ENCODE assay signal across 8 cellular contexts in the genomic region with DNA sequence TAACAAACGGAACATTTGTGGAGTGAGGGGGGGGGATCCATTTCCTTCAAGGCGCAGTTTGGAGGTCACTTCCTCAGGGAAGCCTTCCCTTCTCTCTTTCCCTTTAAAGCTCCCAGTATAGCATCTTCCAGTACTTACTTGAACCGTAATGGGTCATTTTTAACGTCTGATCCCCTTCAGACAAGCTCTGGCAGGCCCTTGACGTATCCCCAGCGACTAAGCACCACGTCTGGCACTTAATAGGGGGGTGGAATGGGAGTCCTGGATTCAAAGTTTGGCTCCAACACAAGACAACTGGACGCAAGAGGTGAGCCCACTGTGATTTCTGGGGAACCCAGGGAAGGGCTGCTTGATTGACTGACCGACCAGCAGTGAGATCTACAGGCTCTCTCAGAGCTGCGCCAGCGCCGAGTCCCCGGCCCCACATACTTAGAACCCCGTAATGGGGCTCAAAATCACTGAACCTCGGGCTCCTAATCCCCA. TPM values are rescaled to one million over a fixed set of nuclear protein-coding genes. Genes with fewer than 3 reads are reported as not detected.
DNase-seq lines count a peak whose midpoint lies in the region; ATAC-seq and TF ChIP-seq lines count a peak whose summit lies in the region.

No MANE protein-coding gene starts in this region.

- H3K9me2 ChIP-seq in SU-DHL-6 (replicated peaks; ENCODE audit: insufficient read depth, low read length), result no peaks in the 10 kb centered on the region

- H4K20me1 ChIP-seq in SU-DHL-6 (ENCODE audit: low read depth, low read length), result peaks cover 8% of the 10 kb centered on the region; the same call in 1 of the 2 replicates

- peaks cover 17% of the 10 kb centered on the region for H3F3A ChIP-seq in SU-DHL-6 (ENCODE audit: insufficient read depth)

- peak overlapping the region; percentile 90 for H3K9ac ChIP-seq in SU-DHL-6 (ENCODE audit: low read length)

- H3K36me3 ChIP-seq in SU-DHL-6 (ENCODE audit: low read length), result peaks cover 6% of the 10 kb centered on the region; the same call in 1 of the 2 replicates

- peak; percentile 11 for DNase-seq in A172 (ENCODE audit: low spot score)
- DNase-seq in ELR (ENCODE audit: low read depth), result peak; percentile 47
- DNase-seq in myocyte (ENCODE audit: low read depth), result peak; percentile 54

- H3K4me2 ChIP-seq in SU-DHL-6 (ENCODE audit: low read depth, low read length, poor library complexity, severe bottlenecking), result peak overlapping the region; percentile 93

- H3K4me3 ChIP-seq in SU-DHL-6 (ENCODE audit: insufficient read depth, low read length, poor library complexity, severe bottlenecking), result peak overlapping the region; percentile 82

- peak; percentile 7 for ATAC-seq in HG03439 (IDR thresholded peaks at IDR 0.05; ENCODE audit: unreplicated experiment)
- ATAC-seq in esophagus mucosa, result peak; percentile 31
- no peak for ATAC-seq in HG03469 (IDR thresholded peaks at IDR 0.05; ENCODE audit: unreplicated experiment)
- ATAC-seq in GM18870 (IDR thresholded peaks at IDR 0.05; ENCODE audit: unreplicated experiment), result no peak

- H2AFZ ChIP-seq in SU-DHL-6 (ENCODE audit: low read depth, low read length, severe bottlenecking), result no peak overlapping the region

- peak overlapping the region; percentile 72 for H3K27ac ChIP-seq in SU-DHL-6 (ENCODE audit: low read depth, low read length)

- no peaks in the 10 kb centered on the region for H3K27me3 ChIP-seq in SU-DHL-6 (ENCODE audit: low read length)

- H3K9me3 ChIP-seq in SU-DHL-6 (ENCODE audit: insufficient read depth, low read length), result no peaks in the 10 kb centered on the region

- no peak for TF ChIP-seq CTCF in SU-DHL-6 (IDR thresholded peaks at IDR 0.05; ENCODE audit: insufficient read depth, low read length, poor library complexity, severe bottlenecking)

- peaks cover 60% of the 10 kb centered on the region for H3K79me2 ChIP-seq in SU-DHL-6 (ENCODE audit: insufficient read depth, low read length)

RNA-seq across cellular contexts. Expression of gene YARS1, which starts 0.4 kb away (rescaled TPM):
- 63.4 and 79.1 TPM in 2 replicates for total RNA-seq in A172 (2014; rRNA removed; shearing (Covaris generic))
- total RNA-seq in esophagus mucosa (93.3 TPM), myocyte (76.2 and 79.9 TPM in 2 replicates)
- polyA plus RNA-seq in myocyte (2012), result 134 TPM

RNA-seq across cellular contexts. Expression of gene S100PBP, which starts 0.7 kb away (rescaled TPM):
- total RNA-seq in A172 (2014; rRNA removed; shearing (Covaris generic)), result 20.0 and 20.4 TPM in 2 replicates
- total RNA-seq in esophagus mucosa, result 16.5 TPM
- 18.4 and 27.9 TPM in 2 replicates for total RNA-seq in myocyte
- 19.4 TPM for polyA plus RNA-seq in myocyte (2012)

RNA-seq across cellular contexts. Expression of gene FNDC5, which starts 54.0 kb away (rescaled TPM):
- 0.41 TPM in 1 of 2 replicates, not detected in the other for total RNA-seq in A172 (2014; rRNA removed; shearing (Covaris generic))
- not detected for total RNA-seq in esophagus mucosa
- 392 and 577 TPM in 2 replicates for total RNA-seq in myocyte
- polyA plus RNA-seq in myocyte (2012), result 369 TPM

Comparison
In these comparisons a context has a peak if more than half of its experiments do, and no peak if none do; other contexts are left out.
1. ATAC-seq: peak in HG03439 (single experiment) and esophagus mucosa (single experiment); none in HG03469 (single experiment) and GM18870 (single experiment).
2. RNA of gene FNDC5, which starts 54.0 kb away (total RNA-seq): 392 to 577 TPM in myocyte; not detected in esophagus mucosa (single experiment) and 0.41 TPM in A172; every median in the first group is over 100 times any median in the second.
3. Peak in every context shown above with its lines, with median percentiles within 50 percentile points of each other: DNase-seq.